ENCODE assay signal across 6 cellular contexts in genomic region chr6:149751920-149752319, GRCh38. TPM values are rescaled to one million over a fixed set of nuclear protein-coding genes. Genes with fewer than 3 reads are reported as not detected.
DNase-seq lines count a peak whose midpoint lies in the region; ATAC-seq and TF ChIP-seq lines count a peak whose summit lies in the region.
"Not testable (repeated sequence)": the region's sequence is repeated elsewhere in the genome, so short reads cannot be mapped to it uniquely, and the experiment has no call there.

No MANE protein-coding gene starts in this region.

- not testable (repeated sequence) for H3K27me3 Mint-ChIP-seq in CD8-positive, alpha-beta T cell (ENCODE audit: low read depth); WTC11 (ENCODE audit: low read depth); activated naive CD8-positive, alpha-beta T cell treated with anti-CD3 and anti-CD28 coated beads, Interleukin-2, amount 10 ng/mL, durations not matched to agents 7 days and 5 days

- TF ChIP-seq CTCF in CD8-positive, alpha-beta T cell (IDR thresholded peaks at IDR 0.05); WTC11 (IDR thresholded peaks at IDR 0.05); hepatocyte (IDR thresholded peaks at IDR 0.05; ENCODE audit: poor library complexity); gastrocnemius medialis (IDR thresholded peaks at IDR 0.05 in 4 of 5, conservative IDR thresholded peaks at IDR 0.05 in 1 of 5): not testable (repeated sequence)

- in situ Hi-C loops in gastrocnemius medialis (cut with MboI; ENCODE audit: low sequenced_read_pairs in 4 of 4), result not testable (repeated sequence)

- H3K9ac ChIP-seq in Karpas-422 (ENCODE audit: low read length), result not testable (repeated sequence)

- not testable (repeated sequence) for H3K27ac ChIP-seq in CD8-positive, alpha-beta T cell (ENCODE audit: low read depth, low read length); Karpas-422 (ENCODE audit: low read length); hepatocyte
- peak overlapping the region; percentile 97 to 99 (median 98) for H3K27ac ChIP-seq in gastrocnemius medialis

- intact Hi-C loops in CD8-positive, alpha-beta T cell (cut with DNase I, micrococcal nuclease), result loop anchor here in 1 of 2 experiments (10.0 kb wide), 1 partner anchor 173 kb away; the partner anchor contains the start of gene RAET1G
- intact Hi-C loops in gastrocnemius medialis (cut with DNase I; ENCODE audit: low total_unique reads), result loop anchor here (2.0 to 5.0 kb wide), 2 partner anchors 103 to 145 kb away; partner anchors contain the start of genes KATNA1 and RAET1E

- not testable (repeated sequence) for H3K4me2 ChIP-seq in Karpas-422 (ENCODE audit: low read depth, low read length, poor library complexity, severe bottlenecking)
- peak overlapping the region; percentile 88 for H3K4me2 ChIP-seq in hepatocyte

- H3K36me3 ChIP-seq in CD8-positive, alpha-beta T cell (ENCODE audit: insufficient read depth, low read length); Karpas-422 (ENCODE audit: insufficient read depth, low read length); hepatocyte (replicated peaks; ENCODE audit: insufficient read depth, low read depth); gastrocnemius medialis: not testable (repeated sequence)

- not testable (repeated sequence) for H3K9me2 ChIP-seq in Karpas-422 (replicated peaks; ENCODE audit: insufficient read depth, low read length); hepatocyte (replicated peaks; ENCODE audit: insufficient read depth)

- H3K27me3 ChIP-seq in CD8-positive, alpha-beta T cell (ENCODE audit: insufficient read depth, low read length); Karpas-422 (ENCODE audit: low read length); hepatocyte; gastrocnemius medialis: not testable (repeated sequence)

- peaks cover 18% of the 10 kb centered on the region for H3K4me1 ChIP-seq in CD8-positive, alpha-beta T cell (ENCODE audit: insufficient read depth, low read length)
- peaks cover 22% of the 10 kb centered on the region for H3K4me1 ChIP-seq in Karpas-422 (ENCODE audit: low read length)
- H3K4me1 ChIP-seq in hepatocyte (ENCODE audit: insufficient read depth), result not testable (repeated sequence)
- peaks cover 47 to 57% of the 10 kb centered on the region in 2 donors for H3K4me1 ChIP-seq in gastrocnemius medialis

- H3K4me3 ChIP-seq in CD8-positive, alpha-beta T cell (ENCODE audit: low read depth, low read length); Karpas-422 (ENCODE audit: low read length); hepatocyte: not testable (repeated sequence)
- peak overlapping the region in 2 of 4 donors; percentile 86 to 100 for H3K4me3 ChIP-seq in gastrocnemius medialis

- DNase-seq in CD8-positive, alpha-beta T cell; WTC11 (ENCODE audit: low spot score); activated naive CD8-positive, alpha-beta T cell treated with anti-CD3 and anti-CD28 coated beads, Interleukin-2, amount 10 ng/mL, durations not matched to agents 7 days and 5 days; hepatocyte (ENCODE audit: low spot score); gastrocnemius medialis: not testable (repeated sequence)
- peak; percentile 34 for DNase-seq in Karpas-422

- not testable (repeated sequence) for ATAC-seq in CD8-positive, alpha-beta T cell; WTC11; activated naive CD8-positive, alpha-beta T cell treated with anti-CD3 and anti-CD28 coated beads, Interleukin-2, amount 10 ng/mL, durations not matched to agents 7 days and 5 days (ENCODE audit: low read depth); gastrocnemius medialis

- TF ChIP-seq POLR2A in gastrocnemius medialis (IDR thresholded peaks at IDR 0.05), result not testable (repeated sequence)

- not testable (repeated sequence) for H2AFZ ChIP-seq in Karpas-422 (ENCODE audit: low read length); hepatocyte

- H3K79me2 ChIP-seq in Karpas-422 (ENCODE audit: low read length), result peaks cover 73% of the 10 kb centered on the region
- H3K79me2 ChIP-seq in hepatocyte, result peaks cover 72% of the 10 kb centered on the region

- not testable (repeated sequence) for H3K36me3 Mint-ChIP-seq in CD8-positive, alpha-beta T cell; WTC11; activated naive CD8-positive, alpha-beta T cell treated with anti-CD3 and anti-CD28 coated beads, Interleukin-2, amount 10 ng/mL, durations not matched to agents 7 days and 5 days

- CTCF ChIA-PET in CD8-positive, alpha-beta T cell (lab: Charles Lee); WTC11 (lab: Charles Lee): not testable (repeated sequence)

- WGBS in hepatocyte (ENCODE audit: low lambda C conversion rate, missing lambda C conversion rate), result 96% methylated on average over 5 of the region's 5 CpGs

- not testable (repeated sequence) for H3K9me3 ChIP-seq in CD8-positive, alpha-beta T cell (ENCODE audit: low read length); Karpas-422 (ENCODE audit: low read length); hepatocyte (ENCODE audit: low read depth); gastrocnemius medialis

- peaks cover 24% of the 10 kb centered on the region for H4K20me1 ChIP-seq in Karpas-422 (ENCODE audit: insufficient read depth, low read depth, low read length)
- H4K20me1 ChIP-seq in hepatocyte (ENCODE audit: insufficient read depth, poor library complexity, severe bottlenecking), result not testable (repeated sequence)

- POLR2A ChIA-PET in CD8-positive, alpha-beta T cell (lab: Charles Lee); activated naive CD8-positive, alpha-beta T cell treated with anti-CD3 and anti-CD28 coated beads, Interleukin-2, amount 10 ng/mL, durations not matched to agents 7 days and 5 days (lab: Charles Lee): not testable (repeated sequence)
- POLR2A ChIA-PET in WTC11 (lab: Charles Lee), result interaction anchor here (0.6 to 0.7 kb wide), 2 partner anchors 33 to 823 kb away, joined by 3 to 5 read pairs; no protein-coding TSS in a partner anchor

- peaks cover 38% of the 10 kb centered on the region for H3K4me1 Mint-ChIP-seq in CD8-positive, alpha-beta T cell (ENCODE audit: low read depth)
- not testable (repeated sequence) for H3K4me1 Mint-ChIP-seq in WTC11
- H3K4me1 Mint-ChIP-seq in activated naive CD8-positive, alpha-beta T cell treated with anti-CD3 and anti-CD28 coated beads, Interleukin-2, amount 10 ng/mL, durations not matched to agents 7 days and 5 days, result peaks cover 24% of the 10 kb centered on the region

- H3K9me3 Mint-ChIP-seq in CD8-positive, alpha-beta T cell; WTC11; activated naive CD8-positive, alpha-beta T cell treated with anti-CD3 and anti-CD28 coated beads, Interleukin-2, amount 10 ng/mL, durations not matched to agents 7 days and 5 days: not testable (repeated sequence)

- H3K27ac Mint-ChIP-seq in CD8-positive, alpha-beta T cell; WTC11; activated naive CD8-positive, alpha-beta T cell treated with anti-CD3 and anti-CD28 coated beads, Interleukin-2, amount 10 ng/mL, durations not matched to agents 7 days and 5 days: not testable (repeated sequence)

- peak overlapping the region; percentile 11 for H3K4me3 Mint-ChIP-seq in CD8-positive, alpha-beta T cell
- not testable (repeated sequence) for H3K4me3 Mint-ChIP-seq in WTC11
- H3K4me3 Mint-ChIP-seq in activated naive CD8-positive, alpha-beta T cell treated with anti-CD3 and anti-CD28 coated beads, Interleukin-2, amount 10 ng/mL, durations not matched to agents 7 days and 5 days, result peak overlapping the region; percentile 8

TF ChIP-seq in WTC11, 78 proteins besides CTCF, POLR2A, EP300 and RAD21:
- peak; percentile 12; the same call in 1 of the 2 replicates for TF ChIP-seq ZNF121 (CRISPR knock-in tag; IDR thresholded peaks at IDR 0.05)

RNA-seq across cellular contexts. Expression of gene PCMT1, which starts 2.4 kb away (rescaled TPM):
- 10 to 100 TPM; 14.7 to 17.3 TPM for total RNA-seq in CD8-positive, alpha-beta T cell
- total RNA-seq in Karpas-422 (2014; rRNA removed; shearing (Covaris generic); ENCODE audit: low replicate concordance), result 79.1 and 116 TPM in 2 replicates
- total RNA-seq in WTC11 (2021), result 81.0 to 90.7 TPM (median 84.5 TPM) in 3 replicates
- total RNA-seq in activated naive CD8-positive, alpha-beta T cell treated with anti-CD3 and anti-CD28 coated beads, Interleukin-2, amount 10 ng/mL, durations not matched to agents 7 days and 5 days, result 10 to 100 TPM; 76.9 to 80.0 TPM
- total RNA-seq in hepatocyte, result 107 and 110 TPM in 2 replicates
- polyA plus RNA-seq in hepatocyte, result 126 and 130 TPM in 2 replicates
- 100 to 1,000 TPM; 150 to 448 (median 353) TPM for total RNA-seq in gastrocnemius medialis

RNA-seq across cellular contexts. Expression of gene NUP43, which starts 5.6 kb away (rescaled TPM):
- 10 to 100 TPM in 1 of 2 experiments, 1 to 10 TPM in 1; 9.7 to 10.3 TPM for total RNA-seq in CD8-positive, alpha-beta T cell
- 35.7 and 37.8 TPM in 2 replicates for total RNA-seq in Karpas-422 (2014; rRNA removed; shearing (Covaris generic); ENCODE audit: low replicate concordance)
- total RNA-seq in WTC11 (2021) (79.1 to 84.5 TPM (median 83.5 TPM) in 3 replicates), hepatocyte (33.6 and 37.2 TPM in 2 replicates), gastrocnemius medialis (10 to 100 TPM; 15.0 to 42.0 (median 16.7) TPM)
- 10 to 100 TPM; 61.2 to 67.6 TPM for total RNA-seq in activated naive CD8-positive, alpha-beta T cell treated with anti-CD3 and anti-CD28 coated beads, Interleukin-2, amount 10 ng/mL, durations not matched to agents 7 days and 5 days
- 7.0 and 9.8 TPM in 2 replicates for polyA plus RNA-seq in hepatocyte

RNA-seq across cellular contexts. Expression of gene LATS1, which starts 34.0 kb away (rescaled TPM):
- total RNA-seq in CD8-positive, alpha-beta T cell, result 10 to 100 TPM; 37.2 to 39.1 TPM
- 13.5 and 29.7 TPM in 2 replicates for total RNA-seq in Karpas-422 (2014; rRNA removed; shearing (Covaris generic); ENCODE audit: low replicate concordance)
- 21.4 to 24.2 TPM (median 21.8 TPM) in 3 replicates for total RNA-seq in WTC11 (2021)
- total RNA-seq in activated naive CD8-positive, alpha-beta T cell treated with anti-CD3 and anti-CD28 coated beads, Interleukin-2, amount 10 ng/mL, durations not matched to agents 7 days and 5 days, result 10 to 100 TPM; 37.7 to 38.5 TPM
- total RNA-seq in hepatocyte, result 23.7 and 26.2 TPM in 2 replicates
- polyA plus RNA-seq in hepatocyte, result 6.6 and 7.9 TPM in 2 replicates
- 10 to 100 TPM in 3 of 4 donors, 1 to 10 TPM in 1; 6.3 to 21.8 (median 14.4) TPM for total RNA-seq in gastrocnemius medialis
